Comparison of ENCODE assay signal across 26 cellular contexts in genomic region chr4:148790246-148790645, GRCh38.
"Had no signal": no experiment of that assay in that cellular context is flagged by ENCODE, and none has a peak within 500 bp of the region (broad histone marks: within the 10 kb centered on the region; RNA-seq: fewer than 3 reads in every experiment).

No MANE protein-coding gene starts in this region.

- H3K36me3 Mint-ChIP-seq: activated CD4-positive, alpha-beta memory T cell treated with anti-CD3 and anti-CD28 coated beads for 36 hours; T-cell had no signal

- DNase-seq: activated CD4-positive, alpha-beta memory T cell treated with anti-CD3 and anti-CD28 coated beads for 36 hours; activated CD4-positive, alpha-beta T cell treated with anti-CD3 and anti-CD28 coated beads for 4 hours; activated CD8-positive, alpha-beta memory T cell treated with anti-CD3 and anti-CD28 coated beads, Interleukin-2, amount 50 U/mL, for 4 hours; activated gamma-delta T cell treated with Interleukin-2 at 50 U/mL for 16 hours; activated naive CD4-positive, alpha-beta T cell treated with anti-CD3 and anti-CD28 coated beads, Interleukin-2, amount 50 U/mL, for 16 hours; activated T-cell treated with anti-CD3 and anti-CD28 coated beads, Interleukin-2, amount 50 U/mL, for 1 hour; amniotic stem cell; central memory CD4-positive, alpha-beta T cell; foreskin fibroblast; head of caudate nucleus; hippocampal formation; kidney; left colon; ovary; right lobe of liver; stimulated activated CD4-positive, alpha-beta T cell treated with anti-CD3 and anti-CD28 coated beads, Interleukin-12 subunit alpha, Interleukin-12 subunit beta, amount 100 ng/mL, for 4 hours; stimulated activated CD4-positive, alpha-beta T cell treated with anti-CD3 and anti-CD28 coated beads, Interleukin-4, amount 100 ng/mL, for 1 hour; stimulated activated naive CD8-positive, alpha-beta T cell treated with anti-CD3 and anti-CD28 coated beads, Interleukin-15, Interleukin-2, amounts not matched to agents 100 U/mL and 50 U/mL, for 24 hours; T-cell had no signal

- H3K9me3 ChIP-seq: breast epithelium, neutrophil, ovary, right lobe of liver, thoracic aorta, upper lobe of left lung had no signal

- H3K36me3 ChIP-seq: breast epithelium, neutrophil, ovary, right lobe of liver, thoracic aorta, upper lobe of left lung had no signal

- H3K4me1 Mint-ChIP-seq: nephron, T-cell had no signal

- H3K27ac Mint-ChIP-seq: activated CD4-positive, alpha-beta memory T cell treated with anti-CD3 and anti-CD28 coated beads for 36 hours; nephron; progenitor cell of endocrine pancreas; T-cell had no signal

- H3K27ac ChIP-seq: breast epithelium, neutrophil, ovary, right lobe of liver, skin epidermis, thoracic aorta had no signal

- H3K4me3 ChIP-seq: breast epithelium, ovary, right lobe of liver, skin epidermis, thoracic aorta, upper lobe of left lung had no signal

- H3K27me3 ChIP-seq: breast epithelium, neutrophil, ovary, right lobe of liver, upper lobe of left lung had no signal

- H3K4me3 Mint-ChIP-seq: activated CD4-positive, alpha-beta memory T cell treated with anti-CD3 and anti-CD28 coated beads for 36 hours; nephron; T-cell had no signal

- H3K9me3 Mint-ChIP-seq: activated CD4-positive, alpha-beta memory T cell treated with anti-CD3 and anti-CD28 coated beads for 36 hours; nephron; T-cell had no signal

- H3K4me1 ChIP-seq: breast epithelium, right lobe of liver had no signal

- H3K27me3 Mint-ChIP-seq: activated CD4-positive, alpha-beta memory T cell treated with anti-CD3 and anti-CD28 coated beads for 36 hours; progenitor cell of endocrine pancreas had no signal
